Comparison of ENCODE assay signal across 7 cellular contexts in the genomic region with DNA sequence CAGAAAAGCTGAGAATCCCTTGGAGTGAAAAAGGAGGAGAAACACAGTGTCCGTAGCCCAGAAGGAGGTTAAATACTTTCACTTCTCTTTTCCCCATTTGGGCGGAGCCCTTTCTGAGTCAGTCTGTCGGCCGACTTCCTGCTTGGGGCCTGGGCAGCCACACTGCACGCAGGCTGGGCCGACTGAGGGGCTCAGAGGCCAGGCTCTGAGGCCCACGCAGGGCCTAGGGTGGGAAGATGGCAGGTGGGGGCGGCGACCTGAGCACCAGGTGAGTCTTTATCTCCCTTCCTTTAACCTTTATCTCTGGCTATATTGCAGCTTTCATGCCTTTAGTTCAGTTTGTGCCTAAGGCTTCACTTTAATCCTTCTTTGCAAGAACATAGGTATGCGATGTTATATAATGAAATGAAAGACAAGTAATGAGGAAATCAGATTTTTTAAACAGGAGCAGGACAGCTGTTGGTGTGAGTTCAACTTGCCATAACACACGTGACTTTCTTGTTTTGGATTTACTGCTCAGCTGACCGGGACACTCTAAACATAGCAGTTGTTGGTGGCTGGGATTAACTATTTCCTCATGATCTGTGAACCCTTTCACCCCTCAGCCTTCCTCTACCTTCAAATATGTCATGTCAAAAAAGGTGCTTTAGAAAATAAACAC. TPM values are rescaled to one million over a fixed set of nuclear protein-coding genes. Genes with fewer than 3 reads are reported as not detected.
DNase-seq lines count a peak whose midpoint lies in the region; ATAC-seq and TF ChIP-seq lines count a peak whose summit lies in the region.

A gene (plus strand): TSS at position 141 of the 661 bp plus-strand sequence. CDS start 96 bp downstream, at position 237.

- peaks cover 37% of the 10 kb centered on the region for H3K79me2 ChIP-seq in PC-9 (ENCODE audit: low read depth)

- TF ChIP-seq CTCF in PC-9 (conservative IDR thresholded peaks at IDR 0.05), result no peak
- no peak for TF ChIP-seq CTCF in fibroblast of pulmonary artery (IDR thresholded peaks at IDR 0.05; ENCODE audit: low read length, missing control alignments)
- TF ChIP-seq CTCF in upper lobe of right lung (IDR thresholded peaks at IDR 0.05), result no peak

- H3K4me1 Mint-ChIP-seq in activated T-cell treated with anti-CD3 and anti-CD28 coated beads, Interleukin-2, amount 50 U/mL, for 4 hours (ENCODE audit: low read depth), result peaks cover 72% of the 10 kb centered on the region

- no peaks in the 10 kb centered on the region for H3K9me3 Mint-ChIP-seq in activated T-cell treated with anti-CD3 and anti-CD28 coated beads, Interleukin-2, amount 50 U/mL, for 4 hours

- H3K36me3 ChIP-seq in PC-9 (ENCODE audit: low read depth) (no peaks in the 10 kb centered on the region), upper lobe of right lung (no peaks in the 10 kb centered on the region)

- TSS peak; percentile 40 for BruUV-seq in PC-9 (replicated peaks; lab: Mats Ljungman, UMichigan)

- H3K36me3 Mint-ChIP-seq in activated T-cell treated with anti-CD3 and anti-CD28 coated beads, Interleukin-2, amount 50 U/mL, for 4 hours (ENCODE audit: insufficient read depth), result peaks cover 24% of the 10 kb centered on the region

- no peaks in the 10 kb centered on the region for H4K20me1 ChIP-seq in PC-9 (ENCODE audit: insufficient read depth)

- DNase-seq in PC-9, result peak; percentile 69 to 77
- DNase-seq in activated T-cell treated with anti-CD3 and anti-CD28 coated beads, Interleukin-2, amount 50 U/mL, for 4 hours, result peak; percentile 70
- DNase-seq in fibroblast of pulmonary artery (ENCODE audit: low read depth), result peak; percentile 82
- DNase-seq in posterior vena cava (ENCODE audit: low spot score), result peak; percentile 93
- DNase-seq in upper lobe of right lung, result peak; percentile 87

- peaks cover 5% of the 10 kb centered on the region for H3F3A ChIP-seq in PC-9 (ENCODE audit: insufficient read depth, low read depth)

- peak within 1 kb of the TSS; percentile 58 for H3K4me3 ChIP-seq in PC-9
- peak within 1 kb of the TSS; percentile 77 for H3K4me3 ChIP-seq in fibroblast of pulmonary artery (replicated peaks; ENCODE audit: low read depth, low read length)
- H3K4me3 ChIP-seq in upper lobe of right lung, result peak within 1 kb of the TSS; percentile 64

- H2AFZ ChIP-seq in PC-9, result peak within 1 kb of the TSS; percentile 73

- peak within 1 kb of the TSS; percentile 73 for H3K27ac ChIP-seq in PC-9
- peak within 1 kb of the TSS; percentile 94 for H3K27ac ChIP-seq in upper lobe of right lung

- CTCF ChIA-PET in PC-9 (lab: Charles Lee), result interaction anchor here (0.5 kb wide), 1 partner anchor 229 kb away, joined by 3 read pairs; no protein-coding TSS in a partner anchor

- POLR2A ChIA-PET in PC-9 (lab: Charles Lee; ENCODE audit: unreplicated experiment), result interaction anchor here (0.6 kb wide), 1 partner anchor 635 kb away, joined by 6 read pairs; no protein-coding TSS in a partner anchor

- no peaks in the 10 kb centered on the region for H3K27me3 Mint-ChIP-seq in activated T-cell treated with anti-CD3 and anti-CD28 coated beads, Interleukin-2, amount 50 U/mL, for 4 hours (ENCODE audit: low read depth)

- H3K27me3 ChIP-seq in PC-9 (ENCODE audit: insufficient read depth, low read depth) (no peaks in the 10 kb centered on the region), upper lobe of right lung (no peaks in the 10 kb centered on the region)

- intact Hi-C loops in PC-9 (cut with micrococcal nuclease; ENCODE audit: unreplicated experiment) (loop anchor here (2.0 to 10.0 kb wide), 3 partner anchors 194 to 279 kb away; no protein-coding TSS in a partner anchor), posterior vena cava (cut with DNase I) (no loop called here), upper lobe of right lung (cut with DNase I) (no loop called here)

- H3K9me2 ChIP-seq in PC-9 (ENCODE audit: insufficient read depth), result no peaks in the 10 kb centered on the region

- no peaks in the 10 kb centered on the region for H3K9me3 ChIP-seq in PC-9 (ENCODE audit: insufficient read depth, low read depth)
- no peaks in the 10 kb centered on the region for H3K9me3 ChIP-seq in upper lobe of right lung

- ATAC-seq in GM18517 (IDR thresholded peaks at IDR 0.05; ENCODE audit: unreplicated experiment) (peak; percentile 89), HG02970 (IDR thresholded peaks at IDR 0.05; ENCODE audit: low FRiP score, unreplicated experiment) (peak; percentile 75), upper lobe of right lung (peak; percentile 88)
- ATAC-seq in activated T-cell treated with anti-CD3 and anti-CD28 coated beads, Interleukin-2, amount 50 U/mL, for 4 hours, result peak; percentile 81 to 83

- H3K4me3 Mint-ChIP-seq in activated T-cell treated with anti-CD3 and anti-CD28 coated beads, Interleukin-2, amount 50 U/mL, for 4 hours, result peak within 1 kb of the TSS; percentile 93

- H3K4me1 ChIP-seq in PC-9 (replicated peaks; ENCODE audit: insufficient read depth), result peaks cover 34% of the 10 kb centered on the region
- H3K4me1 ChIP-seq in upper lobe of right lung, result peaks cover 41% of the 10 kb centered on the region

- peak within 1 kb of the TSS; percentile 79 for H3K4me2 ChIP-seq in PC-9

RNA-seq across cellular contexts. Expression of the gene that starts here (rescaled TPM):
- total RNA-seq in PC-9 (2021) (50.2 and 61.7 TPM in 2 replicates), posterior vena cava (10 to 100 TPM; 87.9 to 90.7 TPM), upper lobe of right lung (156 TPM)
- 10 to 100 TPM; 50.7 to 69.7 (median 54.9) TPM for total RNA-seq in activated T-cell treated with anti-CD3 and anti-CD28 coated beads, Interleukin-2, amount 50 U/mL, for 4 hours

Comparison
In these comparisons a context has a peak if more than half of its experiments do, and no peak if none do; other contexts are left out.
1. Peak in every context shown above with its lines: DNase-seq, ATAC-seq, H3K4me3 ChIP-seq and H3K27ac ChIP-seq.